In genomic region chr10:28431139-28431538, GRCh38 we compare ENCODE assay signal across 22 cellular contexts.
A peak's percentile ranks its signal among the peaks of the same experiment; 100 is the strongest.
DNase-seq lines count a peak whose midpoint lies in the region; ATAC-seq and TF ChIP-seq lines count a peak whose summit lies in the region.
"Had no signal": no experiment of that assay in that cellular context is flagged by ENCODE, and none has a peak within 500 bp of the region (broad histone marks: within the 10 kb centered on the region; RNA-seq: fewer than 3 reads in every experiment).

No MANE protein-coding gene starts in this region.

- H3K4me3 ChIP-seq in H7 (ENCODE audit: insufficient read depth, low read depth, low read length), result no peak overlapping the region
- H3K4me3 ChIP-seq: Peyer's patch, SK-N-MC had no signal

- peak; percentile 2 for DNase-seq in DMS 273 (lab: John Stamatoyannopoulos, UW; ENCODE audit: unreplicated experiment)
- DNase-seq in DMS 273 treated with DMSO at 0.1 percent for 48 hours (lab: John Stamatoyannopoulos, UW), result no peak
- peak; percentile 12 for DNase-seq in H7
- DNase-seq in WTC11 (ENCODE audit: low spot score), result peak; percentile 18
- peak; percentile 23 for DNase-seq in iPS-NIHi11 (ENCODE audit: low spot score)
- DNase-seq in osteocyte (ENCODE audit: extremely low spot score, unreplicated experiment), result no peak
- no peak for DNase-seq in GM19240 (ENCODE audit: insufficient read length, low spot score)
- DNase-seq: BE2C; CD8-positive, alpha-beta memory T cell; DMS153; HCEC 1CT; KBM-7; MV-4-11; NCI-H1105; NCI-H1436 treated with DMSO at 0.1 percent for 48 hours; NCI-H187 treated with DMSO at 0.1 percent for 48 hours; NCI-H526; Peyer's patch; SHP77 treated with DMSO at 0.1 percent for 48 hours had no signal

- CTCF ChIA-PET in WTC11 (lab: Charles Lee), result interaction anchor here (0.9 to 1.4 kb wide), 3 partner anchors 12 to 233 kb away, joined by 3 read pairs; no protein-coding TSS in a partner anchor

- H3K36me3 Mint-ChIP-seq in WTC11, result peaks cover 3% of the 10 kb centered on the region; the same call in 1 of the 2 replicates
- H3K36me3 Mint-ChIP-seq in osteocyte (ENCODE audit: unreplicated experiment), result peaks cover 3% of the 10 kb centered on the region
- H3K36me3 Mint-ChIP-seq: CD14-positive monocyte had no signal

- H3K4me1 Mint-ChIP-seq in WTC11, result peaks cover 10% of the 10 kb centered on the region
- peaks cover 6% of the 10 kb centered on the region for H3K4me1 Mint-ChIP-seq in osteocyte (ENCODE audit: unreplicated experiment)

- no peaks in the 10 kb centered on the region for H3K36me3 ChIP-seq in H7 (replicated peaks; ENCODE audit: control insufficient read depth, insufficient read depth, low read length)
- H3K36me3 ChIP-seq: BE2C, Peyer's patch had no signal

- H3K27me3 Mint-ChIP-seq in WTC11 (ENCODE audit: low read depth), result no peaks in the 10 kb centered on the region; the same call in 1 of the 2 replicates
- H3K27me3 Mint-ChIP-seq in osteocyte (ENCODE audit: unreplicated experiment), result peaks cover 3% of the 10 kb centered on the region

- H3K27me3 ChIP-seq in H7 (ENCODE audit: control insufficient read depth, insufficient read depth, low read length), result no peaks in the 10 kb centered on the region
- H3K27me3 ChIP-seq: BE2C, Peyer's patch had no signal

- POLR2A ChIA-PET in WTC11 (lab: Charles Lee), result no interaction called here

- H3K27ac Mint-ChIP-seq in WTC11, result no peak overlapping the region
- H3K27ac Mint-ChIP-seq in osteocyte (ENCODE audit: unreplicated experiment), result no peak overlapping the region
- H3K27ac Mint-ChIP-seq: CD14-positive monocyte had no signal

- H3K4me3 Mint-ChIP-seq in WTC11 (no peak overlapping the region), osteocyte (ENCODE audit: unreplicated experiment) (no peak overlapping the region)
- H3K4me3 Mint-ChIP-seq: CD14-positive monocyte; CD8-positive, alpha-beta memory T cell had no signal

- peak; percentile 68 for ATAC-seq in WTC11
- ATAC-seq in GM21423 (IDR thresholded peaks at IDR 0.05; ENCODE audit: unreplicated experiment), result no peak

- TF ChIP-seq CTCF in WTC11 (IDR thresholded peaks at IDR 0.05) (no peak), osteocyte (IDR thresholded peaks at IDR 0.05) (no peak)

- H3K9me3 Mint-ChIP-seq in WTC11, result peaks cover 22% of the 10 kb centered on the region
- peaks cover 3% of the 10 kb centered on the region for H3K9me3 Mint-ChIP-seq in osteocyte (ENCODE audit: unreplicated experiment)
- H3K9me3 Mint-ChIP-seq: CD14-positive monocyte had no signal

TF ChIP-seq in WTC11, 78 proteins besides CTCF, POLR2A, EP300 and RAD21 (continues in another document):
- TF ChIP-seq GRHL2 (CRISPR knock-in tag; IDR thresholded peaks at IDR 0.05; ENCODE audit: insufficient replicate concordance, severe bottlenecking) (no peak), ZNF138 (CRISPR knock-in tag; conservative IDR thresholded peaks at IDR 0.05) (no peak), E2F5 (CRISPR knock-in tag; IDR thresholded peaks at IDR 0.05) (no peak), ZNF263 (CRISPR knock-in tag; IDR thresholded peaks at IDR 0.05; ENCODE audit: low read depth) (no peak), JUN (CRISPR knock-in tag; IDR thresholded peaks at IDR 0.05) (no peak), KAT7 (CRISPR knock-in tag; IDR thresholded peaks at IDR 0.05; ENCODE audit: borderline replicate concordance) (no peak), ELF4 (CRISPR knock-in tag; IDR thresholded peaks at IDR 0.05; ENCODE audit: low read depth) (no peak), NR1H2 (CRISPR knock-in tag; IDR thresholded peaks at IDR 0.05) (no peak)
- TF ChIP-seq, protein P1, sequence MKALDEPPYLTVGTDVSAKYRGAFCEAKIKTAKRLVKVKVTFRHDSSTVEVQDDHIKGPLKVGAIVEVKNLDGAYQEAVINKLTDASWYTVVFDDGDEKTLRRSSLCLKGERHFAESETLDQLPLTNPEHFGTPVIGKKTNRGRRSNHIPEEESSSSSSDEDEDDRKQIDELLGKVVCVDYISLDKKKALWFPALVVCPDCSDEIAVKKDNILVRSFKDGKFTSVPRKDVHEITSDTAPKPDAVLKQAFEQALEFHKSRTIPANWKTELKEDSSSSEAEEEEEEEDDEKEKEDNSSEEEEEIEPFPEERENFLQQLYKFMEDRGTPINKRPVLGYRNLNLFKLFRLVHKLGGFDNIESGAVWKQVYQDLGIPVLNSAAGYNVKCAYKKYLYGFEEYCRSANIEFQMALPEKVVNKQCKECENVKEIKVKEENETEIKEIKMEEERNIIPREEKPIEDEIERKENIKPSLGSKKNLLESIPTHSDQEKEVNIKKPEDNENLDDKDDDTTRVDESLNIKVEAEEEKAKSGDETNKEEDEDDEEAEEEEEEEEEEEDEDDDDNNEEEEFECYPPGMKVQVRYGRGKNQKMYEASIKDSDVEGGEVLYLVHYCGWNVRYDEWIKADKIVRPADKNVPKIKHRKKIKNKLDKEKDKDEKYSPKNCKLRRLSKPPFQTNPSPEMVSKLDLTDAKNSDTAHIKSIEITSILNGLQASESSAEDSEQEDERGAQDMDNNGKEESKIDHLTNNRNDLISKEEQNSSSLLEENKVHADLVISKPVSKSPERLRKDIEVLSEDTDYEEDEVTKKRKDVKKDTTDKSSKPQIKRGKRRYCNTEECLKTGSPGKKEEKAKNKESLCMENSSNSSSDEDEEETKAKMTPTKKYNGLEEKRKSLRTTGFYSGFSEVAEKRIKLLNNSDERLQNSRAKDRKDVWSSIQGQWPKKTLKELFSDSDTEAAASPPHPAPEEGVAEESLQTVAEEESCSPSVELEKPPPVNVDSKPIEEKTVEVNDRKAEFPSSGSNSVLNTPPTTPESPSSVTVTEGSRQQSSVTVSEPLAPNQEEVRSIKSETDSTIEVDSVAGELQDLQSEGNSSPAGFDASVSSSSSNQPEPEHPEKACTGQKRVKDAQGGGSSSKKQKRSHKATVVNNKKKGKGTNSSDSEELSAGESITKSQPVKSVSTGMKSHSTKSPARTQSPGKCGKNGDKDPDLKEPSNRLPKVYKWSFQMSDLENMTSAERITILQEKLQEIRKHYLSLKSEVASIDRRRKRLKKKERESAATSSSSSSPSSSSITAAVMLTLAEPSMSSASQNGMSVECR (CRISPR knock-in tag; IDR thresholded peaks at IDR 0.05; ENCODE audit: borderline replicate concordance), result no peak
- TF ChIP-seq, protein P2, sequence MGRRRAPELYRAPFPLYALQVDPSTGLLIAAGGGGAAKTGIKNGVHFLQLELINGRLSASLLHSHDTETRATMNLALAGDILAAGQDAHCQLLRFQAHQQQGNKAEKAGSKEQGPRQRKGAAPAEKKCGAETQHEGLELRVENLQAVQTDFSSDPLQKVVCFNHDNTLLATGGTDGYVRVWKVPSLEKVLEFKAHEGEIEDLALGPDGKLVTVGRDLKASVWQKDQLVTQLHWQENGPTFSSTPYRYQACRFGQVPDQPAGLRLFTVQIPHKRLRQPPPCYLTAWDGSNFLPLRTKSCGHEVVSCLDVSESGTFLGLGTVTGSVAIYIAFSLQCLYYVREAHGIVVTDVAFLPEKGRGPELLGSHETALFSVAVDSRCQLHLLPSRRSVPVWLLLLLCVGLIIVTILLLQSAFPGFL (CRISPR knock-in tag; IDR thresholded peaks at IDR 0.05; ENCODE audit: borderline replicate concordance), result no peak
- TF ChIP-seq, protein P3, sequence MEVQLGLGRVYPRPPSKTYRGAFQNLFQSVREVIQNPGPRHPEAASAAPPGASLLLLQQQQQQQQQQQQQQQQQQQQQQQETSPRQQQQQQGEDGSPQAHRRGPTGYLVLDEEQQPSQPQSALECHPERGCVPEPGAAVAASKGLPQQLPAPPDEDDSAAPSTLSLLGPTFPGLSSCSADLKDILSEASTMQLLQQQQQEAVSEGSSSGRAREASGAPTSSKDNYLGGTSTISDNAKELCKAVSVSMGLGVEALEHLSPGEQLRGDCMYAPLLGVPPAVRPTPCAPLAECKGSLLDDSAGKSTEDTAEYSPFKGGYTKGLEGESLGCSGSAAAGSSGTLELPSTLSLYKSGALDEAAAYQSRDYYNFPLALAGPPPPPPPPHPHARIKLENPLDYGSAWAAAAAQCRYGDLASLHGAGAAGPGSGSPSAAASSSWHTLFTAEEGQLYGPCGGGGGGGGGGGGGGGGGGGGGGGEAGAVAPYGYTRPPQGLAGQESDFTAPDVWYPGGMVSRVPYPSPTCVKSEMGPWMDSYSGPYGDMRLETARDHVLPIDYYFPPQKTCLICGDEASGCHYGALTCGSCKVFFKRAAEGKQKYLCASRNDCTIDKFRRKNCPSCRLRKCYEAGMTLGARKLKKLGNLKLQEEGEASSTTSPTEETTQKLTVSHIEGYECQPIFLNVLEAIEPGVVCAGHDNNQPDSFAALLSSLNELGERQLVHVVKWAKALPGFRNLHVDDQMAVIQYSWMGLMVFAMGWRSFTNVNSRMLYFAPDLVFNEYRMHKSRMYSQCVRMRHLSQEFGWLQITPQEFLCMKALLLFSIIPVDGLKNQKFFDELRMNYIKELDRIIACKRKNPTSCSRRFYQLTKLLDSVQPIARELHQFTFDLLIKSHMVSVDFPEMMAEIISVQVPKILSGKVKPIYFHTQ (CRISPR knock-in tag; IDR thresholded peaks at IDR 0.05), result no peak

Comparison
In these comparisons a context has a peak if more than half of its experiments do, and no peak if none do; other contexts are left out.
1. DNase-seq: peak in DMS 273 (single experiment), H7 (single experiment), WTC11 (single experiment) and iPS-NIHi11 (single experiment); none in DMS 273 treated with DMSO at 0.1 percent for 48 hours (single experiment), osteocyte (single experiment) and GM19240 (single experiment).